ENCODE assay signal across 1 cellular context in the genomic region with DNA sequence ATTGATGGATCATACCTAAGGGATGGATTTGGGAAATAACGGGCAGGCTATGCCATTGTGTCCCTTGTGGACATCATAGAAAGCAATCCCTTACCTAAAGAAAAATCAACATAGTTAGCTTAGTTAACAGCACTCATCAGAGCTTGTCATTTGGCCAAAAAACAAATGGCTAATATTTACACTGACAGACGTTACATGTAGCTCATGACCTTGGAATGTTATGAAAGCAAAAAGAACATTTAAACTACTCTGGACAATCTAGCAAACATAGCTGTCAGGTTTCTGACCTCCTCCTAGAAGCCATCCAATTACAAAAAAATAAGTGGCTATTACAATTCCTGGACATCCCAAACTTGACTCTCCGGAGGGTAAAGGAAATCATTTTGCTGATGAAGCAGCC.
A peak's percentile ranks its signal among the peaks of the same experiment; 100 is the strongest.
TF ChIP-seq lines count a peak whose summit lies in the region.

No MANE protein-coding gene starts in this region.

TF ChIP-seq in HepG2, 621 proteins besides CTCF, POLR2A, EP300 and RAD21:
- TF ChIP-seq, protein P1, sequence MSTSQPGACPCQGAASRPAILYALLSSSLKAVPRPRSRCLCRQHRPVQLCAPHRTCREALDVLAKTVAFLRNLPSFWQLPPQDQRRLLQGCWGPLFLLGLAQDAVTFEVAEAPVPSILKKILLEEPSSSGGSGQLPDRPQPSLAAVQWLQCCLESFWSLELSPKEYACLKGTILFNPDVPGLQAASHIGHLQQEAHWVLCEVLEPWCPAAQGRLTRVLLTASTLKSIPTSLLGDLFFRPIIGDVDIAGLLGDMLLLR (CRISPR knock-in tag; IDR thresholded peaks at IDR 0.05), result no peak
- TF ChIP-seq ZNF572 (CRISPR knock-in tag; IDR thresholded peaks at IDR 0.05), result no peak
- TF ChIP-seq NCOR1 (IDR thresholded peaks at IDR 0.05; ENCODE audit: borderline replicate concordance, low read length), result no peak
- TF ChIP-seq, protein P2, sequence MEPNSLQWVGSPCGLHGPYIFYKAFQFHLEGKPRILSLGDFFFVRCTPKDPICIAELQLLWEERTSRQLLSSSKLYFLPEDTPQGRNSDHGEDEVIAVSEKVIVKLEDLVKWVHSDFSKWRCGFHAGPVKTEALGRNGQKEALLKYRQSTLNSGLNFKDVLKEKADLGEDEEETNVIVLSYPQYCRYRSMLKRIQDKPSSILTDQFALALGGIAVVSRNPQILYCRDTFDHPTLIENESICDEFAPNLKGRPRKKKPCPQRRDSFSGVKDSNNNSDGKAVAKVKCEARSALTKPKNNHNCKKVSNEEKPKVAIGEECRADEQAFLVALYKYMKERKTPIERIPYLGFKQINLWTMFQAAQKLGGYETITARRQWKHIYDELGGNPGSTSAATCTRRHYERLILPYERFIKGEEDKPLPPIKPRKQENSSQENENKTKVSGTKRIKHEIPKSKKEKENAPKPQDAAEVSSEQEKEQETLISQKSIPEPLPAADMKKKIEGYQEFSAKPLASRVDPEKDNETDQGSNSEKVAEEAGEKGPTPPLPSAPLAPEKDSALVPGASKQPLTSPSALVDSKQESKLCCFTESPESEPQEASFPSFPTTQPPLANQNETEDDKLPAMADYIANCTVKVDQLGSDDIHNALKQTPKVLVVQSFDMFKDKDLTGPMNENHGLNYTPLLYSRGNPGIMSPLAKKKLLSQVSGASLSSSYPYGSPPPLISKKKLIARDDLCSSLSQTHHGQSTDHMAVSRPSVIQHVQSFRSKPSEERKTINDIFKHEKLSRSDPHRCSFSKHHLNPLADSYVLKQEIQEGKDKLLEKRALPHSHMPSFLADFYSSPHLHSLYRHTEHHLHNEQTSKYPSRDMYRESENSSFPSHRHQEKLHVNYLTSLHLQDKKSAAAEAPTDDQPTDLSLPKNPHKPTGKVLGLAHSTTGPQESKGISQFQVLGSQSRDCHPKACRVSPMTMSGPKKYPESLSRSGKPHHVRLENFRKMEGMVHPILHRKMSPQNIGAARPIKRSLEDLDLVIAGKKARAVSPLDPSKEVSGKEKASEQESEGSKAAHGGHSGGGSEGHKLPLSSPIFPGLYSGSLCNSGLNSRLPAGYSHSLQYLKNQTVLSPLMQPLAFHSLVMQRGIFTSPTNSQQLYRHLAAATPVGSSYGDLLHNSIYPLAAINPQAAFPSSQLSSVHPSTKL (CRISPR knock-in tag; IDR thresholded peaks at IDR 0.05), result peak; percentile 34; the same call in 1 of the 2 replicates
- TF ChIP-seq GATAD2A (CRISPR knock-in tag; IDR thresholded peaks at IDR 0.05), result 0 out of 2 replicates have a peak, but pooled peaks have one; percentile 11
- no peak for TF ChIP-seq NFYB (CRISPR knock-in tag; IDR thresholded peaks at IDR 0.05)
- peak; percentile 47; the same call in 1 of the 2 replicates for TF ChIP-seq BCL6 (CRISPR knock-in tag; IDR thresholded peaks at IDR 0.05)
- no peak for TF ChIP-seq ZNF264 (CRISPR knock-in tag; IDR thresholded peaks at IDR 0.05)
- no peak for TF ChIP-seq GMEB1 (CRISPR knock-in tag; IDR thresholded peaks at IDR 0.05; ENCODE audit: borderline replicate concordance)
- no peak for TF ChIP-seq ERF (CRISPR knock-in tag; IDR thresholded peaks at IDR 0.05)
- no peak for TF ChIP-seq NR2C2 (CRISPR knock-in tag; IDR thresholded peaks at IDR 0.05; ENCODE audit: borderline replicate concordance)
- TF ChIP-seq MTERF4 (CRISPR knock-in tag; IDR thresholded peaks at IDR 0.05), result no peak
- no peak for TF ChIP-seq ZNF354B (CRISPR knock-in tag; IDR thresholded peaks at IDR 0.05)
- TF ChIP-seq HMG20A (CRISPR knock-in tag; IDR thresholded peaks at IDR 0.05; ENCODE audit: borderline replicate concordance), result peak; percentile 18; the same call in 1 of the 2 replicates
- no peak for TF ChIP-seq ZFYVE20 (CRISPR knock-in tag; IDR thresholded peaks at IDR 0.05; ENCODE audit: borderline replicate concordance, low read depth)
- TF ChIP-seq ZFP36 (IDR thresholded peaks at IDR 0.05; ENCODE audit: borderline replicate concordance, low read depth, low read length, partially characterized antibody), result no peak
